1 cellular context compared by ENCODE assay signal in genomic region chr9:16928179-16928945, GRCh38.
TF ChIP-seq lines count a peak whose summit lies in the region.

No MANE protein-coding gene starts in this region.

TF ChIP-seq in HepG2, 621 proteins besides CTCF, POLR2A, EP300 and RAD21:
- TF ChIP-seq SRSF9 (IDR thresholded peaks at IDR 0.05; ENCODE audit: borderline replicate concordance, insufficient read depth, low read depth, low read length, poor library complexity, severe bottlenecking): no peak
